Comparison of ENCODE assay signal across 1 cellular context in genomic region chr15:56950979-56951378, GRCh38.
A peak's percentile ranks its signal among the peaks of the same experiment; 100 is the strongest.
TF ChIP-seq lines count a peak whose summit lies in the region.

No MANE protein-coding gene starts in this region.

TF ChIP-seq in GM12878, 131 proteins besides CTCF, POLR2A, EP300 and RAD21 (continued from another document and continues in another):
- peak; percentile 56; the same call in 1 of the 2 replicates for TF ChIP-seq ATF2 (IDR thresholded peaks at IDR 0.05; ENCODE audit: low read length)
- TF ChIP-seq SP1 (IDR thresholded peaks at IDR 0.05; ENCODE audit: low read depth, low read length), result no peak
- TF ChIP-seq MYB (IDR thresholded peaks at IDR 0.05; ENCODE audit: borderline replicate concordance, low read depth, low read length), result no peak
- no peak for TF ChIP-seq SUZ12 (IDR thresholded peaks at IDR 0.05; ENCODE audit: unreplicated experiment)
- 0 out of 3 replicates have a peak, but pooled peaks have one; percentile 20 for TF ChIP-seq POU2F2 (IDR thresholded peaks at IDR 0.05; ENCODE audit: borderline replicate concordance, low read depth, low read length)
- no peak for TF ChIP-seq RFX5 (IDR thresholded peaks at IDR 0.05; ENCODE audit: low read depth, low read length)
- no peak for TF ChIP-seq ZBTB33 (IDR thresholded peaks at IDR 0.05)
- TF ChIP-seq TBL1XR1 (IDR thresholded peaks at IDR 0.05; ENCODE audit: low read depth, low read length), result no peak
- peak; percentile 70 for TF ChIP-seq SKIL (IDR thresholded peaks at IDR 0.05; ENCODE audit: low read depth, poor library complexity, severe bottlenecking)
- TF ChIP-seq RUNX3 (IDR thresholded peaks at IDR 0.05; ENCODE audit: low read length), result peak; percentile 89
- TF ChIP-seq ZNF274 (IDR thresholded peaks at IDR 0.05; ENCODE audit: insufficient read depth, insufficient read length), result no peak
- TF ChIP-seq RBBP5 (conservative IDR thresholded peaks at IDR 0.05), result no peak
- TF ChIP-seq JUND (IDR thresholded peaks at IDR 0.05; ENCODE audit: low read depth, low read length), result no peak
- TF ChIP-seq CUX1 (IDR thresholded peaks at IDR 0.05; ENCODE audit: insufficient replicate concordance, low read depth, low read length), result no peak
- peak; percentile 91 for TF ChIP-seq SPI1 (IDR thresholded peaks at IDR 0.05; ENCODE audit: borderline replicate concordance, insufficient read depth, low read depth, low read length)
- peak; percentile 51; the same call in 1 of the 2 replicates for TF ChIP-seq CBFB (IDR thresholded peaks at IDR 0.05; ENCODE audit: low read depth)
- no peak for TF ChIP-seq NR2C2 (IDR thresholded peaks at IDR 0.05; ENCODE audit: borderline replicate concordance, control insufficient read depth, insufficient read length, low read depth)
- peak; percentile 44 for TF ChIP-seq NR2F1 (conservative IDR thresholded peaks at IDR 0.05)
- TF ChIP-seq REST (IDR thresholded peaks at IDR 0.05; ENCODE audit: low read depth, low read length), result no peak
- TF ChIP-seq TCF7 (IDR thresholded peaks at IDR 0.05; ENCODE audit: borderline replicate concordance), result no peak
- no peak for TF ChIP-seq CHD4 (IDR thresholded peaks at IDR 0.05)
- TF ChIP-seq MEF2A (IDR thresholded peaks at IDR 0.05; ENCODE audit: insufficient read depth, low read depth, low read length), result peak; percentile 79
- TF ChIP-seq DPF2 (IDR thresholded peaks at IDR 0.05), result peak; percentile 72
- no peak for TF ChIP-seq SREBF2 (IDR thresholded peaks at IDR 0.05; ENCODE audit: low read length)
- no peak for TF ChIP-seq HCFC1 (IDR thresholded peaks at IDR 0.05; ENCODE audit: low read length)
- TF ChIP-seq MXI1 (IDR thresholded peaks at IDR 0.05; ENCODE audit: low read depth, low read length), result no peak
- no peak for TF ChIP-seq FOXM1 (IDR thresholded peaks at IDR 0.05; ENCODE audit: low read depth, low read length)
- no peak for TF ChIP-seq ZNF24 (IDR thresholded peaks at IDR 0.05)
- no peak for TF ChIP-seq PBX3 (IDR thresholded peaks at IDR 0.05; ENCODE audit: insufficient replicate concordance, low read depth, low read length)
- TF ChIP-seq ZNF592 (IDR thresholded peaks at IDR 0.05), result no peak
- no peak for TF ChIP-seq EZH2 (IDR thresholded peaks at IDR 0.05; ENCODE audit: borderline replicate concordance, control insufficient read depth, low read depth, low read length)
- no peak for TF ChIP-seq RB1 (IDR thresholded peaks at IDR 0.05; ENCODE audit: borderline replicate concordance)
- TF ChIP-seq SIX5 (IDR thresholded peaks at IDR 0.05; ENCODE audit: low read depth, low read length, severe bottlenecking), result no peak
- no peak for TF ChIP-seq FOXK2 (IDR thresholded peaks at IDR 0.05)
- TF ChIP-seq HDAC2 (IDR thresholded peaks at IDR 0.05), result no peak
- TF ChIP-seq ZNF207 (IDR thresholded peaks at IDR 0.05; ENCODE audit: borderline replicate concordance), result no peak
- no peak for TF ChIP-seq LARP7 (IDR thresholded peaks at IDR 0.05)
- peak; percentile 59; the same call in 1 of the 2 replicates for TF ChIP-seq BCL11A (IDR thresholded peaks at IDR 0.05; ENCODE audit: low read depth, low read length)
- peak; percentile 68; the same call in 1 of the 2 replicates for TF ChIP-seq ZNF217 (IDR thresholded peaks at IDR 0.05)
- TF ChIP-seq NBN (IDR thresholded peaks at IDR 0.05), result no peak
- TF ChIP-seq MAX (IDR thresholded peaks at IDR 0.05; ENCODE audit: low read depth, low read length), result no peak
